In the genomic region with DNA sequence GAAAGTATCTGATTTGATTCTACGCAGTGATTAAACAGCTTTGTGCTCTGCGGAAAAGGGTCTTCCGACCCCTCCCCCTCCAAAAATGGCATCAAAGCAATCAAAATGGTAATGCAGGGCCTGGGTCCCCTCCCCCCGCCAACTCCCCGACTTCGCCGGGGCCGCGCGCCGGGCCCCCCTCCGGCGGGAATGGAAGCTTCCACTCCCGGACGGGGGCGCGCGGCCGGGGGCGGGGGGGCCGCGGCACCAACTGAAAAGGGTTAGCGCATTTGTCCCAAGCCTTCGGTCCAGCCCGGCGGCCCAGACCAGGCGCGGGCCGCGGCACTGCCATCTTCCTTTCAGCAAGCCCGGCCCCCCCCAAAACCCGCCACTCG, we compare ENCODE assay signal across 8 cellular contexts. TPM values are rescaled to one million over a fixed set of nuclear protein-coding genes. Genes with fewer than 3 reads are reported as not detected.
DNase-seq lines count a peak whose midpoint lies in the region; ATAC-seq and TF ChIP-seq lines count a peak whose summit lies in the region.

No MANE protein-coding gene starts in this region.

- H3K27ac ChIP-seq in HUES6 (ENCODE audit: low read depth, low read length), result peak overlapping the region; percentile 92
- H3K27ac ChIP-seq in lower lobe of right lung, result no peak overlapping the region

- intact Hi-C loops in lower lobe of right lung (cut with DNase I), result no loop called here

- H3K9ac ChIP-seq in HUES6 (ENCODE audit: low read length), result peak overlapping the region; percentile 86

- H3K27me3 ChIP-seq in HUES6 (ENCODE audit: control insufficient read depth, insufficient read depth, low read length) (no peaks in the 10 kb centered on the region), lower lobe of right lung (ENCODE audit: low read depth) (peaks cover 82% of the 10 kb centered on the region)

- no peaks in the 10 kb centered on the region for H3K9me3 ChIP-seq in HUES6 (ENCODE audit: control insufficient read depth, insufficient read depth, low read depth, low read length)
- H3K9me3 ChIP-seq in lower lobe of right lung, result no peaks in the 10 kb centered on the region

- peak overlapping the region; percentile 95 to 98 (median 96) for H3K4me3 Mint-ChIP-seq in brain
- peak overlapping the region; percentile 21 for H3K4me3 Mint-ChIP-seq in stimulated activated effector memory CD8-positive, alpha-beta T cell treated with anti-CD3 and anti-CD28 coated beads, Interleukin-12 subunit alpha, Interleukin-12 subunit beta, amount 100 ng/mL, for 72 hours

- H3K4me3 ChIP-seq in HUES6 (ENCODE audit: low read depth, low read length) (peak overlapping the region; percentile 84), lower lobe of right lung (peak overlapping the region; percentile 47)

- peaks cover 57% of the 10 kb centered on the region for H3K4me1 Mint-ChIP-seq in brain
- H3K4me1 Mint-ChIP-seq in stimulated activated effector memory CD8-positive, alpha-beta T cell treated with anti-CD3 and anti-CD28 coated beads, Interleukin-12 subunit alpha, Interleukin-12 subunit beta, amount 100 ng/mL, for 72 hours, result peaks cover 19% of the 10 kb centered on the region

- H3K9me3 Mint-ChIP-seq in brain, result no peaks in the 10 kb centered on the region
- no peaks in the 10 kb centered on the region for H3K9me3 Mint-ChIP-seq in stimulated activated effector memory CD8-positive, alpha-beta T cell treated with anti-CD3 and anti-CD28 coated beads, Interleukin-12 subunit alpha, Interleukin-12 subunit beta, amount 100 ng/mL, for 72 hours

- peaks cover 34% of the 10 kb centered on the region for H3K36me3 ChIP-seq in HUES6 (ENCODE audit: control insufficient read depth, insufficient read depth, low read length)
- H3K36me3 ChIP-seq in lower lobe of right lung, result no peaks in the 10 kb centered on the region

- no peak for TF ChIP-seq CTCF in brain (conservative IDR thresholded peaks at IDR 0.05)
- TF ChIP-seq CTCF in lower lobe of right lung (IDR thresholded peaks at IDR 0.05), result no peak

- peak overlapping the region; percentile 97 to 100 (median 99) for H3K27ac Mint-ChIP-seq in brain
- H3K27ac Mint-ChIP-seq in stimulated activated effector memory CD8-positive, alpha-beta T cell treated with anti-CD3 and anti-CD28 coated beads, Interleukin-12 subunit alpha, Interleukin-12 subunit beta, amount 100 ng/mL, for 72 hours, result no peak overlapping the region

- no peaks in the 10 kb centered on the region for H3K27me3 Mint-ChIP-seq in brain

- DNase-seq in lower lobe of right lung (no peak), hepatic stellate cell (ENCODE audit: low spot score) (no peak), NK-92 (lab: John Stamatoyannopoulos, UW; ENCODE audit: unreplicated experiment) (no peak), RKO (ENCODE audit: low spot score) (no peak)
- DNase-seq in stimulated activated effector memory CD8-positive, alpha-beta T cell treated with anti-CD3 and anti-CD28 coated beads, Interleukin-12 subunit alpha, Interleukin-12 subunit beta, amount 100 ng/mL, for 72 hours (ENCODE audit: low spot score in 2 of 2), result no peak

- H3K4me1 ChIP-seq in HUES6 (ENCODE audit: control insufficient read depth, insufficient read depth, low read length) (peaks cover 24% of the 10 kb centered on the region), lower lobe of right lung (peaks cover 27% of the 10 kb centered on the region)

- ATAC-seq in lower lobe of right lung (no peak), HG02798 (IDR thresholded peaks at IDR 0.05; ENCODE audit: poor library complexity, unreplicated experiment) (no peak)
- no peak for ATAC-seq in stimulated activated effector memory CD8-positive, alpha-beta T cell treated with anti-CD3 and anti-CD28 coated beads, Interleukin-12 subunit alpha, Interleukin-12 subunit beta, amount 100 ng/mL, for 72 hours

- H3K36me3 Mint-ChIP-seq in brain, result peaks cover 25% of the 10 kb centered on the region
- H3K36me3 Mint-ChIP-seq in stimulated activated effector memory CD8-positive, alpha-beta T cell treated with anti-CD3 and anti-CD28 coated beads, Interleukin-12 subunit alpha, Interleukin-12 subunit beta, amount 100 ng/mL, for 72 hours, result peaks cover 7% of the 10 kb centered on the region

RNA-seq across cellular contexts. Expression of a gene that starts 2.9 kb away (rescaled TPM):
- polyA plus RNA-seq in brain (ENCODE audit: insufficient read depth, low read depth, low replicate concordance), result 8.2 TPM
- total RNA-seq in lower lobe of right lung, result not detected
